ENCODE assay signal across 12 cellular contexts in the genomic region with DNA sequence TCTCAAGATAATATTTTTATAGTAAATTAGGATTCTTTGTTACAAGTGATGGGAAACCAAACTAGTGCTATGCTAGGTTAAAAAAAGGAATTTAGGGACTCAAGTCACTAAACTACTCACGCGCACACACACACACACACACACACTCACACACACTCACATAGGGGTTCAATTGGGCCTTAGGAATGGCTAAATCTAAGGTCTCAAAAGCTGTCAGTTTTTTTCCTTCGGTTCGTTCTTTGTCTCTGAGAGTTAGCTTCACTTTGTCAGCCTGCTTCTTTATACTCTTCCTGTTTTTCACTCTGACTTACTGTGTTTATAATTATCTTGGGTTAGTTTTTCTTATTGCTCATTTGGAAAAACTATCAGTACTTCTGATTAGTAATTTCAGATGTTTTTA.
DNase-seq lines count a peak whose midpoint lies in the region; ATAC-seq and TF ChIP-seq lines count a peak whose summit lies in the region.
"Had no signal": no experiment of that assay in that cellular context is flagged by ENCODE, and none has a peak within 500 bp of the region (broad histone marks: within the 10 kb centered on the region; RNA-seq: fewer than 3 reads in every experiment).

No MANE protein-coding gene starts in this region.

- peaks cover 19% of the 10 kb centered on the region for H3K4me1 Mint-ChIP-seq in activated T-cell treated with anti-CD3 and anti-CD28 coated beads, Interleukin-2, amount 50 U/mL, for 4 hours (ENCODE audit: low read depth)
- peaks cover 14% of the 10 kb centered on the region for H3K4me1 Mint-ChIP-seq in memory B cell
- H3K4me1 Mint-ChIP-seq in type B pancreatic cell (ENCODE audit: unreplicated experiment) = peaks cover 20% of the 10 kb centered on the region
- no peaks in the 10 kb centered on the region for H3K4me1 Mint-ChIP-seq in activated CD4-positive, alpha-beta memory T cell treated with anti-CD3 and anti-CD28 coated beads, Interleukin-2, amount 10 ng/mL, durations not matched to agents 7 days and 5 days

- no peak for ATAC-seq in activated T-cell treated with anti-CD3 and anti-CD28 coated beads, Interleukin-2, amount 50 U/mL, for 4 hours
- ATAC-seq in memory B cell (ENCODE audit: low read depth) (no peak), HG03280 (IDR thresholded peaks at IDR 0.05; ENCODE audit: unreplicated experiment) (no peak)

- no peak for TF ChIP-seq CTCF in type B pancreatic cell (conservative IDR thresholded peaks at IDR 0.05)

- H3K4me3 Mint-ChIP-seq in activated T-cell treated with anti-CD3 and anti-CD28 coated beads, Interleukin-2, amount 50 U/mL, for 4 hours = peak overlapping the region; percentile 2
- H3K4me3 Mint-ChIP-seq in memory B cell (no peak overlapping the region), type B pancreatic cell (no peak overlapping the region)
- H3K4me3 Mint-ChIP-seq in activated CD4-positive, alpha-beta memory T cell treated with anti-CD3 and anti-CD28 coated beads, Interleukin-2, amount 10 ng/mL, durations not matched to agents 7 days and 5 days = no peak overlapping the region
- H3K4me3 Mint-ChIP-seq: activated CD4-positive, alpha-beta memory T cell treated with anti-CD3 and anti-CD28 coated beads for 36 hours; H9 had no signal

- DNase-seq in activated T-cell treated with anti-CD3 and anti-CD28 coated beads, Interleukin-2, amount 50 U/mL, for 4 hours = no peak
- DNase-seq in activated T-cell treated with anti-CD3 and anti-CD28 coated beads, Interleukin-2, amount 50 U/mL, for 48 hours = no peak
- DNase-seq in astrocyte of the hippocampus (ENCODE audit: low read depth, low spot score) (peak; percentile 34), memory B cell (ENCODE audit: low spot score in 2 of 2) (no peak), type B pancreatic cell (ENCODE audit: extremely low spot score, unreplicated experiment) (no peak), NCI-H2227 treated with DMSO at 0.1 percent for 48 hours (lab: John Stamatoyannopoulos, UW) (no peak)
- DNase-seq in activated CD4-positive, alpha-beta memory T cell treated with anti-CD3 and anti-CD28 coated beads, Interleukin-2, amount 10 ng/mL, durations not matched to agents 7 days and 5 days = no peak
- DNase-seq: activated CD4-positive, alpha-beta memory T cell treated with anti-CD3 and anti-CD28 coated beads for 36 hours; H9; NCI-H69; SJCRH30 had no signal

- H3K36me3 Mint-ChIP-seq in activated T-cell treated with anti-CD3 and anti-CD28 coated beads, Interleukin-2, amount 50 U/mL, for 4 hours (ENCODE audit: insufficient read depth) = peaks cover 8% of the 10 kb centered on the region
- H3K36me3 Mint-ChIP-seq in memory B cell (peaks cover 6% of the 10 kb centered on the region), type B pancreatic cell (no peaks in the 10 kb centered on the region)
- H3K36me3 Mint-ChIP-seq in activated CD4-positive, alpha-beta memory T cell treated with anti-CD3 and anti-CD28 coated beads, Interleukin-2, amount 10 ng/mL, durations not matched to agents 7 days and 5 days (ENCODE audit: low read depth) = peaks cover 6% of the 10 kb centered on the region
- H3K36me3 Mint-ChIP-seq: activated CD4-positive, alpha-beta memory T cell treated with anti-CD3 and anti-CD28 coated beads for 36 hours had no signal

- H3K27me3 Mint-ChIP-seq in activated T-cell treated with anti-CD3 and anti-CD28 coated beads, Interleukin-2, amount 50 U/mL, for 4 hours (ENCODE audit: low read depth) = no peaks in the 10 kb centered on the region
- H3K27me3 Mint-ChIP-seq in memory B cell = no peaks in the 10 kb centered on the region
- H3K27me3 Mint-ChIP-seq in type B pancreatic cell = no peaks in the 10 kb centered on the region
- H3K27me3 Mint-ChIP-seq in activated CD4-positive, alpha-beta memory T cell treated with anti-CD3 and anti-CD28 coated beads, Interleukin-2, amount 10 ng/mL, durations not matched to agents 7 days and 5 days = no peaks in the 10 kb centered on the region
- H3K27me3 Mint-ChIP-seq: activated CD4-positive, alpha-beta memory T cell treated with anti-CD3 and anti-CD28 coated beads for 36 hours had no signal

- H3K27ac Mint-ChIP-seq in memory B cell (peak overlapping the region; percentile 61), type B pancreatic cell (peak overlapping the region; percentile 9)
- H3K27ac Mint-ChIP-seq in activated CD4-positive, alpha-beta memory T cell treated with anti-CD3 and anti-CD28 coated beads, Interleukin-2, amount 10 ng/mL, durations not matched to agents 7 days and 5 days = no peak overlapping the region
- H3K27ac Mint-ChIP-seq: activated CD4-positive, alpha-beta memory T cell treated with anti-CD3 and anti-CD28 coated beads for 36 hours had no signal

- peaks cover 3% of the 10 kb centered on the region for H3K9me3 Mint-ChIP-seq in activated T-cell treated with anti-CD3 and anti-CD28 coated beads, Interleukin-2, amount 50 U/mL, for 4 hours
- peaks cover 1% of the 10 kb centered on the region for H3K9me3 Mint-ChIP-seq in memory B cell
- H3K9me3 Mint-ChIP-seq in type B pancreatic cell = no peaks in the 10 kb centered on the region
- peaks cover 5% of the 10 kb centered on the region for H3K9me3 Mint-ChIP-seq in activated CD4-positive, alpha-beta memory T cell treated with anti-CD3 and anti-CD28 coated beads, Interleukin-2, amount 10 ng/mL, durations not matched to agents 7 days and 5 days
- H3K9me3 Mint-ChIP-seq: H9 had no signal

- CTCF ChIA-PET in activated CD4-positive, alpha-beta memory T cell treated with anti-CD3 and anti-CD28 coated beads, Interleukin-2, amount 10 ng/mL, durations not matched to agents 7 days and 5 days (lab: Charles Lee) = interaction anchor here (1.1 kb wide), 1 partner anchor 10 kb away, joined by 3 read pairs; no protein-coding TSS in a partner anchor

- POLR2A ChIA-PET in activated CD4-positive, alpha-beta memory T cell treated with anti-CD3 and anti-CD28 coated beads, Interleukin-2, amount 10 ng/mL, durations not matched to agents 7 days and 5 days (lab: Charles Lee) = interaction anchor here (1.0 kb wide), 1 partner anchor 41 kb away, joined by 3 read pairs; no protein-coding TSS in a partner anchor
